In the genomic region with DNA sequence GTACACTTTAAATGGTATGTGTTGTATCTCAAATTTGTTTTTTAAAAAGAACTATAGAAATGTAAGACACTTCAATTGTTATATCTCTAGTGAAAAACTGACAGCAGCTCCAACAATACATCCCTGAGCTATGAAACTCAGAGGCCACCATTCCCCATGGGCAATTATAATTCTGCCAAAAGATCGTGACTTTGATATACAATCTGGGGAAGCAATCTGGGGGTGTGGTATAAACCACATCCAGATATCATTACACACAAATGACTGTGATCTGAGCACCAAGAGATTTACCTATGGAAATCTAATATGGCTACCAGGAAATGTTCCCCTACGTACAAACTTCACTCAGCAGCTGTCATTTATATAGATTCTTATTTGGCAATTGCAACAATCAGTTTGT, we compare ENCODE assay signal across 16 cellular contexts.
A peak's percentile ranks its signal among the peaks of the same experiment; 100 is the strongest.
DNase-seq lines count a peak whose midpoint lies in the region; ATAC-seq and TF ChIP-seq lines count a peak whose summit lies in the region.
"Had no signal": no experiment of that assay in that cellular context is flagged by ENCODE, and none has a peak within 500 bp of the region (broad histone marks: within the 10 kb centered on the region; RNA-seq: fewer than 3 reads in every experiment).

No MANE protein-coding gene starts in this region.

- H3K27ac ChIP-seq in HCT116 (ENCODE audit: low read depth, low read length), result no peak overlapping the region
- no peak overlapping the region for H3K27ac ChIP-seq in PC-3 (ENCODE audit: low read length)
- peak overlapping the region; percentile 25 for H3K27ac ChIP-seq in epithelial cell of prostate
- H3K27ac ChIP-seq: SJSA1 had no signal

- no peak for TF ChIP-seq RAD21 in HCT116 (IDR thresholded peaks at IDR 0.05; ENCODE audit: low read depth)

- H3K79me2 ChIP-seq in HCT116 (ENCODE audit: insufficient read depth, low read length) (peaks cover 84% of the 10 kb centered on the region), PC-3 (ENCODE audit: low read length) (no peaks in the 10 kb centered on the region)

- CTCF ChIA-PET in HCT116 (lab: Charles Lee), result interaction anchor here (1.6 kb wide), 1 partner anchor 18 kb away, joined by 4 read pairs; no protein-coding TSS in a partner anchor
- CTCF ChIA-PET in PC-3 (lab: Charles Lee), result no interaction called here

- no peaks in the 10 kb centered on the region; the same call in 1 of the 2 replicates for H3K9me2 ChIP-seq in HCT116 (ENCODE audit: insufficient read depth)
- H3K9me2 ChIP-seq in PC-3 (replicated peaks; ENCODE audit: low read length), result no peaks in the 10 kb centered on the region

- H2AFZ ChIP-seq in HCT116 (ENCODE audit: low read depth, low read length, poor library complexity, severe bottlenecking), result no peak overlapping the region
- peak overlapping the region; percentile 46; the same call in 1 of the 2 replicates for H2AFZ ChIP-seq in PC-3 (ENCODE audit: low read length)

- TF ChIP-seq CTCF in HCT116 (IDR thresholded peaks at IDR 0.05 in 2 of 3, conservative IDR thresholded peaks at IDR 0.05 in 1 of 3; ENCODE audit: borderline replicate concordance in 1 of 3, insufficient read depth in 1 of 3, low read depth in 2 of 3, low read length in 2 of 3), result no peak
- no peak for TF ChIP-seq CTCF in PC-3 (conservative IDR thresholded peaks at IDR 0.05; ENCODE audit: low read depth, low read length)

- H3K9ac ChIP-seq in HCT116 (ENCODE audit: low read length), result no peak overlapping the region
- no peak overlapping the region for H3K9ac ChIP-seq in PC-3 (ENCODE audit: low read length)

- RAD21 ChIA-PET in HCT116 (lab: Charles Lee; ENCODE audit: low non-redundant PET in 1 of 2, low total read pairs in 2 of 2, uncharacterized antibody in 2 of 2, unreplicated experiment in 2 of 2), result no interaction called here

- H3K4me1 ChIP-seq in HCT116 (ENCODE audit: control insufficient read depth in 1 of 2, insufficient read depth in 2 of 2, low read length in 2 of 2) (peaks cover 16 to 46% of the 10 kb centered on the region in 2 experiments), PC-3 (ENCODE audit: insufficient read depth, low read length) (peaks cover 33% of the 10 kb centered on the region)
- H3K4me1 ChIP-seq: HAP-1 had no signal

- H3K4me3 ChIP-seq in HCT116 (replicated peaks in 1 of 2; ENCODE audit: low read depth in 1 of 2, low read length in 2 of 2) (no peak overlapping the region), PC-3 (ENCODE audit: low read length) (no peak overlapping the region)
- H3K4me3 ChIP-seq: HAP-1, SJSA1 had no signal

- H3F3A ChIP-seq in PC-3 (ENCODE audit: low read length, unreplicated experiment), result no peaks in the 10 kb centered on the region

- H3K27me3 ChIP-seq in HCT116 (ENCODE audit: insufficient read depth, low read length) (no peaks in the 10 kb centered on the region), PC-3 (ENCODE audit: low read length) (no peaks in the 10 kb centered on the region)
- H3K27me3 ChIP-seq: SJSA1 had no signal

- H3K9me3 ChIP-seq in HCT116 (ENCODE audit: control insufficient read depth in 1 of 2, insufficient read depth in 1 of 2, low read depth in 1 of 2, low read length in 2 of 2) (no peaks in the 10 kb centered on the region), PC-3 (ENCODE audit: low read length) (no peaks in the 10 kb centered on the region)
- H3K9me3 ChIP-seq: Caco-2, HAP-1, SJSA1 had no signal

- no peak for ATAC-seq in HCT116
- no peak for ATAC-seq in PC-3

- H3K4me2 ChIP-seq in HCT116 (ENCODE audit: low read length) (peak overlapping the region; percentile 28; the same call in 1 of the 2 replicates), PC-3 (ENCODE audit: low read length) (peak overlapping the region; percentile 20)

- TF ChIP-seq POLR2A in HCT116 (IDR thresholded peaks at IDR 0.05; ENCODE audit: borderline replicate concordance, extremely low read depth, insufficient read depth, insufficient read length), result no peak

- no peaks in the 10 kb centered on the region for H4K20me1 ChIP-seq in HCT116 (ENCODE audit: insufficient read depth)
- no peaks in the 10 kb centered on the region for H4K20me1 ChIP-seq in PC-3 (ENCODE audit: low read length)

- H3K36me3 ChIP-seq in HCT116 (ENCODE audit: control insufficient read depth in 1 of 2, insufficient read depth in 2 of 2, low read length in 2 of 2) (no peaks in the 10 kb centered on the region), PC-3 (ENCODE audit: low read depth, low read length) (no peaks in the 10 kb centered on the region)
- H3K36me3 ChIP-seq: HAP-1, SJSA1 had no signal

- POLR2A ChIA-PET in HCT116 (lab: Charles Lee), result no interaction called here
- POLR2A ChIA-PET in PC-3 (lab: Charles Lee; ENCODE audit: unreplicated experiment), result no interaction called here

- intact Hi-C loops in HCT116 (cut with micrococcal nuclease) (no loop called here), PC-3 (cut with micrococcal nuclease) (no loop called here)

- BruUV-seq in HCT116 (replicated peaks; lab: Mats Ljungman, UMichigan), result no TSS peak
- BruUV-seq in PC-3 (replicated peaks; lab: Mats Ljungman, UMichigan), result no TSS peak

- DNase-seq in Daoy (ENCODE audit: low read depth) (peak; percentile 41), HCT116 (ENCODE audit: low read depth, low spot score) (no peak), PC-3 (peak; percentile 53), epithelial cell of prostate (ENCODE audit: low read depth, low spot score) (no peak), occipital lobe (lab: John Stamatoyannopoulos, UW) (no peak), amygdala (lab: John Stamatoyannopoulos, UW) (no peak)
- no peak for DNase-seq in activated naive CD4-positive, alpha-beta T cell treated with Interleukin-2 at 50 U/mL for 16 hours
- DNase-seq: AML-193, Caco-2, KBM-7, NCI-H1092, NCI-H2107, NCI-H345, NCI-H69 had no signal

TF ChIP-seq in HCT116, 20 proteins besides CTCF, POLR2A, EP300 and RAD21:
- TF ChIP-seq SRF (IDR thresholded peaks at IDR 0.05; ENCODE audit: low read depth), result no peak
- no peak for TF ChIP-seq YY1 (IDR thresholded peaks at IDR 0.05; ENCODE audit: extremely low read depth, insufficient replicate concordance, low read depth, low read length)
- TF ChIP-seq FOSL1 (IDR thresholded peaks at IDR 0.05; ENCODE audit: low read depth), result no peak
- TF ChIP-seq, protein P1, sequence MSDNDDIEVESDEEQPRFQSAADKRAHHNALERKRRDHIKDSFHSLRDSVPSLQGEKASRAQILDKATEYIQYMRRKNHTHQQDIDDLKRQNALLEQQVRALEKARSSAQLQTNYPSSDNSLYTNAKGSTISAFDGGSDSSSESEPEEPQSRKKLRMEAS (IDR thresholded peaks at IDR 0.05), result no peak

Comparison
In these comparisons a context has a peak if more than half of its experiments do, and no peak if none do; other contexts are left out.
1. DNase-seq: peak in Daoy (single experiment) and PC-3 (single experiment); none in HCT116 (single experiment), epithelial cell of prostate (single experiment), occipital lobe (single experiment), amygdala (0 of 56) and activated naive CD4-positive, alpha-beta T cell treated with Interleukin-2 at 50 U/mL for 16 hours (single experiment).